ENCODE assay signal across 12 cellular contexts in genomic region chr7:128017880-128018845, GRCh38. TPM values are rescaled to one million over a fixed set of nuclear protein-coding genes. Genes with fewer than 3 reads are reported as not detected.
A peak's percentile ranks its signal among the peaks of the same experiment; 100 is the strongest.
DNase-seq lines count a peak whose midpoint lies in the region; TF ChIP-seq lines count a peak whose summit lies in the region.
"Had no signal": no experiment of that assay in that cellular context is flagged by ENCODE, and none has a peak within 500 bp of the region (broad histone marks: within the 10 kb centered on the region; RNA-seq: fewer than 3 reads in every experiment).

No MANE protein-coding gene starts in this region.

- H3K9me3 ChIP-seq in HEK293 (ENCODE audit: control insufficient read depth, insufficient read depth, low read depth, low read length): no peaks in the 10 kb centered on the region
- H3K9me3 ChIP-seq in ectodermal cell (ENCODE audit: control insufficient read depth, low read length): no peaks in the 10 kb centered on the region
- no peaks in the 10 kb centered on the region for H3K9me3 ChIP-seq in ascending aorta
- H3K9me3 ChIP-seq: uterus had no signal

- 69% methylated on average over 8 of the region's 8 CpGs for WGBS in ectodermal cell, 2 experiments

- H3K4me1 ChIP-seq in HEK293 (ENCODE audit: control insufficient read depth, insufficient read depth, low read length) (no peaks in the 10 kb centered on the region), ectodermal cell (ENCODE audit: control insufficient read depth, insufficient read depth, low read length) (peaks cover 49% of the 10 kb centered on the region), ascending aorta (no peaks in the 10 kb centered on the region)

- POLR2A ChIA-PET in HEK293 (lab: Yijun Ruan, JAX): no interaction called here

- TF ChIP-seq CTCF in HEK293 (tag by site-specific recombination; IDR thresholded peaks at IDR 0.05) (no peak), nephron (IDR thresholded peaks at IDR 0.05; ENCODE audit: unreplicated experiment in 3 of 3) (no peak), ascending aorta (IDR thresholded peaks at IDR 0.05) (no peak), mesothelial cell of epicardium (IDR thresholded peaks at IDR 0.05; ENCODE audit: unreplicated experiment) (no peak)

- H3K9me3 Mint-ChIP-seq in nephron (no peaks in the 10 kb centered on the region), mesothelial cell of epicardium (no peaks in the 10 kb centered on the region)
- H3K9me3 Mint-ChIP-seq: activated CD4-positive, alpha-beta memory T cell treated with anti-CD3 and anti-CD28 coated beads for 36 hours had no signal

- CTCF ChIA-PET in HEK293 (lab: Yijun Ruan, JAX): interaction anchor here (0.7 to 2.2 kb wide), 5 partner anchors 8 to 1039 kb away, joined by 3 to 6 read pairs (median 3); no protein-coding TSS in a partner anchor

- H3K27me3 ChIP-seq in ectodermal cell (ENCODE audit: control insufficient read depth, insufficient read depth, low read length, poor library complexity, severe bottlenecking): no peaks in the 10 kb centered on the region
- no peaks in the 10 kb centered on the region for H3K27me3 ChIP-seq in ascending aorta
- H3K27me3 ChIP-seq: uterus had no signal

- no peaks in the 10 kb centered on the region for H3K27me3 Mint-ChIP-seq in nephron (ENCODE audit: low read depth)
- no peaks in the 10 kb centered on the region for H3K27me3 Mint-ChIP-seq in mesothelial cell of epicardium (ENCODE audit: low read depth)
- H3K27me3 Mint-ChIP-seq: activated CD4-positive, alpha-beta memory T cell treated with anti-CD3 and anti-CD28 coated beads for 36 hours had no signal

- H3K4me1 Mint-ChIP-seq in nephron: peaks cover 47% of the 10 kb centered on the region
- H3K4me1 Mint-ChIP-seq in mesothelial cell of epicardium: peaks cover 9% of the 10 kb centered on the region

- peak; percentile 87 for DNase-seq in NCI-H2196 treated with DMSO at 0.1 percent for 48 hours (lab: John Stamatoyannopoulos, UW; ENCODE audit: unreplicated experiment)
- DNase-seq in ascending aorta (ENCODE audit: low spot score in 2 of 2): no peak
- no peak for DNase-seq in 8988T
- no peak for DNase-seq in mesothelial cell of epicardium (ENCODE audit: low spot score in 2 of 2, unreplicated experiment in 2 of 2)
- no peak for DNase-seq in activated CD4-positive, alpha-beta T cell treated with anti-CD3 and anti-CD28 coated beads for 4 hours
- DNase-seq: activated CD4-positive, alpha-beta memory T cell treated with anti-CD3 and anti-CD28 coated beads for 36 hours; SIG-M5; stimulated activated CD4-positive, alpha-beta T cell treated with anti-CD3 and anti-CD28 coated beads, Interleukin-4, amount 100 ng/mL, for 1 hour; uterus had no signal

- H3K4me3 Mint-ChIP-seq in nephron (no peak overlapping the region), mesothelial cell of epicardium (no peak overlapping the region)
- H3K4me3 Mint-ChIP-seq: activated CD4-positive, alpha-beta memory T cell treated with anti-CD3 and anti-CD28 coated beads for 36 hours had no signal

- H3K27ac ChIP-seq in HEK293 (ENCODE audit: extremely low read depth, low read depth, low read length) (no peak overlapping the region), ectodermal cell (ENCODE audit: insufficient read depth, low read depth, low read length, poor library complexity, severe bottlenecking) (peak overlapping the region; percentile 58), ascending aorta (no peak overlapping the region)
- H3K27ac ChIP-seq: uterus had no signal

- intact Hi-C loops in ascending aorta (cut with DNase I): no loop called here

- peaks cover 15% of the 10 kb centered on the region for H3K36me3 Mint-ChIP-seq in nephron (ENCODE audit: low read depth)
- H3K36me3 Mint-ChIP-seq in mesothelial cell of epicardium: peaks cover 4% of the 10 kb centered on the region

- H3K36me3 ChIP-seq in HEK293 (ENCODE audit: control insufficient read depth in 2 of 2, insufficient read depth in 1 of 2, low read length in 2 of 2) (peaks cover 0 to 5% of the 10 kb centered on the region in 2 experiments; a peak in 1 of 3 replicates), ectodermal cell (ENCODE audit: control insufficient read depth, insufficient read depth, low read length) (peaks cover 2% of the 10 kb centered on the region), ascending aorta (peaks cover 0 to 9% of the 10 kb centered on the region in 2 donors)
- H3K36me3 ChIP-seq: uterus had no signal

- H3K27ac Mint-ChIP-seq in nephron (peak overlapping the region; percentile 33 to 47 (median 44)), mesothelial cell of epicardium (no peak overlapping the region)
- H3K27ac Mint-ChIP-seq: activated CD4-positive, alpha-beta memory T cell treated with anti-CD3 and anti-CD28 coated beads for 36 hours had no signal

- H3K4me3 ChIP-seq in HEK293 (ENCODE audit: low read depth, low read length) (no peak overlapping the region), ectodermal cell (ENCODE audit: insufficient read depth, low read depth, low read length) (no peak overlapping the region), ascending aorta (no peak overlapping the region)
- H3K4me3 ChIP-seq: uterus had no signal

TF ChIP-seq in HEK293, 187 proteins besides CTCF, POLR2A, EP300 and RAD21:
- TF ChIP-seq ZNF324 (tag by site-specific recombination; IDR thresholded peaks at IDR 0.05) (no peak), ZNF114 (tag by site-specific recombination; IDR thresholded peaks at IDR 0.05) (no peak), PBX3 (CRISPR knock-in tag; IDR thresholded peaks at IDR 0.05) (no peak), ZIC2 (tag by site-specific recombination; IDR thresholded peaks at IDR 0.05) (peak; percentile 20)

RNA-seq across cellular contexts. Expression of gene LRRC4, which starts 13.1 kb away (rescaled TPM):
- polyA plus RNA-seq in ectodermal cell (2013, experiment 1 of 4): 41.4 TPM
- 52.2 TPM for polyA plus RNA-seq in ectodermal cell (2013, experiment 2 of 4)
- 33.8 TPM for polyA plus RNA-seq in ectodermal cell (2013, experiment 3 of 4)
- polyA plus RNA-seq in ectodermal cell (2013, experiment 4 of 4): 39.4 TPM
- total RNA-seq in ascending aorta (0.43 TPM), mesothelial cell of epicardium (2.3 to 3.2 TPM (median 2.9 TPM) in 3 replicates)
